9 cellular contexts compared by ENCODE assay signal in the genomic region with DNA sequence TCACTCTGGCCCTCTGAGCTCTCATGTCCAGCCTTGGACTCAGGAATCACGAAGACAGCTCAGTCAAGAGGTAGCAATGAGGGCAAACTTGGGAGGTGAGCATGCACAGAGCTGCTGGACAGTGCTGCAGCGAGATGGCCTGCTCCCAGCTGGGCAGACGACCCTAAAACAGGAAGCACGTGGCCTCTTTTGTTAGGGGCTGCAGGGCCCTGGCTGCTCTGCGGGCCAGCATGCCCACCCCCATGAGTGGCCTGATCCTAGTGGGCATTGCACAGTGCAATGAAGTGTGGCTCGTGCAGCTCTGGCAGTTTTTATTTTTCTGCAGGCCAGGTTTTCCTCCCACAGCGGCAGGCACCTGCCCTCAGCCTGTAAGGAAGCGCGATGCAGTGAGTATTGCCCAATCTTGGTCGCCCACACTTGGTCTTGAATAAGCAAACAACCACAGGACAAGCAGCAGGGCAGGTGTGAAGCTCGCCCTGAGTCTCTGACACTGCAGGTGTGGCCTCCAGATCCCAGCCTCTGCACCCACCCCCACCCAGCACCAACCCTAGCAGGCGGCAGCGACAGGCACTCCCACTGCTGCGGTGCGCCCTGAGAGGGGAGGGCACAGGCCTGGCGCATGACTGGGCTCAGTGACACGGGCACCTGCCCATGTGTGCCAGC.
DNase-seq lines count a peak whose midpoint lies in the region; ATAC-seq, FAIRE-seq and TF ChIP-seq lines count a peak whose summit lies in the region.
"Had no signal": no experiment of that assay in that cellular context is flagged by ENCODE, and none has a peak within 500 bp of the region (broad histone marks: within the 10 kb centered on the region; RNA-seq: fewer than 3 reads in every experiment).

No MANE protein-coding gene starts in this region.

- H3K9me2 ChIP-seq in SU-DHL-6 (replicated peaks; ENCODE audit: insufficient read depth, low read length), result no peaks in the 10 kb centered on the region

- H3K4me3 ChIP-seq in SU-DHL-6 (ENCODE audit: insufficient read depth, low read length, poor library complexity, severe bottlenecking) (no peak overlapping the region), dorsolateral prefrontal cortex (peak overlapping the region in 7 of 59 donors; percentile 0 to 64 (median 58))

- peak overlapping the region; percentile 16 for H3K4me2 ChIP-seq in SU-DHL-6 (ENCODE audit: low read depth, low read length, poor library complexity, severe bottlenecking)

- ATAC-seq in HG03066 (IDR thresholded peaks at IDR 0.05; ENCODE audit: low read depth, unreplicated experiment), result peak; percentile 60

- no peaks in the 10 kb centered on the region for H3K36me3 ChIP-seq in SU-DHL-6 (ENCODE audit: low read length)

- H3K79me2 ChIP-seq in SU-DHL-6 (ENCODE audit: insufficient read depth, low read length), result no peaks in the 10 kb centered on the region

- H3K27ac Mint-ChIP-seq in stimulated activated naive CD8-positive, alpha-beta T cell treated with anti-CD3 and anti-CD28 coated beads, Interleukin-15, Interleukin-2, amounts not matched to agents 100 ng/mL and 50 ng/mL, for 24 hours, result peak overlapping the region; percentile 85

- H3K27me3 Mint-ChIP-seq in stimulated activated naive CD8-positive, alpha-beta T cell treated with anti-CD3 and anti-CD28 coated beads, Interleukin-15, Interleukin-2, amounts not matched to agents 100 ng/mL and 50 ng/mL, for 24 hours, result no peaks in the 10 kb centered on the region

- no peak overlapping the region for H3K9ac ChIP-seq in SU-DHL-6 (ENCODE audit: low read length)

- peak overlapping the region; percentile 50 for H3K4me3 Mint-ChIP-seq in stimulated activated naive CD8-positive, alpha-beta T cell treated with anti-CD3 and anti-CD28 coated beads, Interleukin-15, Interleukin-2, amounts not matched to agents 100 ng/mL and 50 ng/mL, for 24 hours

- peaks cover 19% of the 10 kb centered on the region for H3F3A ChIP-seq in SU-DHL-6 (ENCODE audit: insufficient read depth)

- intact Hi-C loops in dorsolateral prefrontal cortex (cut with DNase I), result loop anchor here in 1 of 2 donors (5.0 to 10.0 kb wide), 2 partner anchors 105 to 122 kb away; a partner anchor contains a TSS

- H3K27ac ChIP-seq in SU-DHL-6 (ENCODE audit: low read depth, low read length), result no peak overlapping the region
- H3K27ac ChIP-seq in dorsolateral prefrontal cortex, result peak overlapping the region; percentile 62 to 100 (median 92)

- TF ChIP-seq CTCF in SU-DHL-6 (IDR thresholded peaks at IDR 0.05; ENCODE audit: insufficient read depth, low read length, poor library complexity, severe bottlenecking) (no peak), dorsolateral prefrontal cortex (IDR thresholded peaks at IDR 0.05 in 54 of 56, conservative IDR thresholded peaks at IDR 0.05 in 2 of 56; ENCODE audit: low read depth in 1 of 56, partially characterized antibody in 56 of 56) (no peak), D721Med (IDR thresholded peaks at IDR 0.05; ENCODE audit: insufficient read depth, missing control alignments) (no peak)

- no peak for FAIRE-seq in D721Med (lab: Jason Lieb, UNC)
- FAIRE-seq: TTC549 had no signal

- H3K4me1 Mint-ChIP-seq in stimulated activated naive CD8-positive, alpha-beta T cell treated with anti-CD3 and anti-CD28 coated beads, Interleukin-15, Interleukin-2, amounts not matched to agents 100 ng/mL and 50 ng/mL, for 24 hours (ENCODE audit: low read depth), result peaks cover 94% of the 10 kb centered on the region

- H4K20me1 ChIP-seq in SU-DHL-6 (ENCODE audit: low read depth, low read length), result no peaks in the 10 kb centered on the region; the same call in 1 of the 2 replicates

- H2AFZ ChIP-seq in SU-DHL-6 (ENCODE audit: low read depth, low read length, severe bottlenecking), result no peak overlapping the region

- DNase-seq in COLO668 (lab: John Stamatoyannopoulos, UW; ENCODE audit: unreplicated experiment) (peak; percentile 92), dorsolateral prefrontal cortex (no peak), AG08395 (ENCODE audit: low spot score) (no peak), DMS 273 treated with DMSO at 0.1 percent for 48 hours (lab: John Stamatoyannopoulos, UW) (no peak), D721Med (ENCODE audit: insufficient read length, low spot score) (no peak)

- H3K9me3 Mint-ChIP-seq in stimulated activated naive CD8-positive, alpha-beta T cell treated with anti-CD3 and anti-CD28 coated beads, Interleukin-15, Interleukin-2, amounts not matched to agents 100 ng/mL and 50 ng/mL, for 24 hours, result no peaks in the 10 kb centered on the region

- H3K27me3 ChIP-seq in SU-DHL-6 (ENCODE audit: low read length), result no peaks in the 10 kb centered on the region
- H3K27me3 ChIP-seq in dorsolateral prefrontal cortex, result no peaks in the 10 kb centered on the region

- H3K36me3 Mint-ChIP-seq in stimulated activated naive CD8-positive, alpha-beta T cell treated with anti-CD3 and anti-CD28 coated beads, Interleukin-15, Interleukin-2, amounts not matched to agents 100 ng/mL and 50 ng/mL, for 24 hours (ENCODE audit: low read depth), result peaks cover 51% of the 10 kb centered on the region

- H3K9me3 ChIP-seq in SU-DHL-6 (ENCODE audit: insufficient read depth, low read length), result no peaks in the 10 kb centered on the region
